Comparison of ENCODE assay signal across 8 cellular contexts in the genomic region with DNA sequence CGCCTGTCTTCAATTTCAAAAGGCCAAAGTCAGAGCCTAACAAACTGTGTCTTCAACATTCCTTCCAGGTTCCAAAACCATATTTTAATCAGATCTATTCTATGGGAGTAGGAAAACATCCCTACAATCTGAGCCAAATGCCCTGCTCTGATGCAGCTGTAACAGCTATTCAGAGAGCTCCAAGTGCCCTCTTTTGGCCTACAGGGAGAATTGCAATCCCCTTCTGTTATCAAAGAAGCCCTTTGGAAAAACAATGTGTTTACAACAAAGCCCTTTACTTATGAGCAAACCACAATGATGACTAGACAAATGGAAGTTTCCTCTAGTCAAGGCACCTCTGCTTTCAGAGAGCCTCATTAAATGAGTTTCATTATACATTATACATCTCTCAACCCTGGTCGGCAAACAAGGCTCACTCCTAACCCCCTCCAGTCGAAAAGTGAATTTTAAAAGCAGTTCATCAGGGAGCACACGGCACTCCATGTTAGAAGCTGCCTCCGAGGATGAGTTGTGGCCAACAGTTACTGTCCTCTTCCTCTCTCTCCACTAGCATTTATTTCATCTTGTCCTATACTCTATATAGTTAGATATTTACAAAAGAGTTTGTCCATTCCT. TPM values are rescaled to one million over a fixed set of nuclear protein-coding genes. Genes with fewer than 3 reads are reported as not detected.
DNase-seq lines count a peak whose midpoint lies in the region; ATAC-seq and TF ChIP-seq lines count a peak whose summit lies in the region.

No MANE protein-coding gene starts in this region.

- no peak overlapping the region for H3K4me3 ChIP-seq in colonic mucosa

- no peak overlapping the region for H3K27ac ChIP-seq in colonic mucosa

- DNase-seq in EH (ENCODE audit: low read depth) (peak; percentile 67), HEK293T (ENCODE audit: extremely low spot score) (peak; percentile 39), NOMO-1 treated with DMSO at 0.1 percent for 48 hours (lab: John Stamatoyannopoulos, UW; ENCODE audit: unreplicated experiment) (peak; percentile 29), colonic mucosa (no peak), lung microvascular endothelial cell (ENCODE audit: low read depth in 2 of 2) (peak; percentile 50 to 61)
- no peak for DNase-seq in effector CD8-positive, alpha-beta T cell (lab: John Stamatoyannopoulos, UW)

- no peak overlapping the region for H3K9ac ChIP-seq in colonic mucosa (ENCODE audit: low read depth in 2 of 2, low read length in 2 of 2)

- no peaks in the 10 kb centered on the region for H3K4me1 ChIP-seq in colonic mucosa

- H3K9me3 ChIP-seq in colonic mucosa = no peaks in the 10 kb centered on the region

- H3K36me3 ChIP-seq in colonic mucosa = no peaks in the 10 kb centered on the region

- intact Hi-C loops in colonic mucosa (cut with DNase I) = no loop called here

- POLR2A ChIA-PET in HEK293T (lab: Yijun Ruan, JAX) = no interaction called here

- ATAC-seq in GM19397 (IDR thresholded peaks at IDR 0.05; ENCODE audit: unreplicated experiment) (no peak), HG03108 (IDR thresholded peaks at IDR 0.05; ENCODE audit: unreplicated experiment) (no peak)

- no peaks in the 10 kb centered on the region for H3K27me3 ChIP-seq in colonic mucosa

- TF ChIP-seq CTCF in colonic mucosa (IDR thresholded peaks at IDR 0.05) = peak; percentile 57

- CTCF ChIA-PET in HEK293T (lab: Yijun Ruan, JAX) = interaction anchor here (0.6 to 1.7 kb wide), 8 partner anchors 9 to 1016 kb away, joined by 3 to 7 read pairs (median 3); partner anchors contain the start of gene TMCO5A

TF ChIP-seq in HEK293T, 16 proteins besides CTCF, POLR2A, EP300 and RAD21:
- no peak for TF ChIP-seq TARDBP (IDR thresholded peaks at IDR 0.05)
- TF ChIP-seq FOXM1 (IDR thresholded peaks at IDR 0.05; ENCODE audit: borderline replicate concordance) = no peak
- TF ChIP-seq L3MBTL2 (conservative IDR thresholded peaks at IDR 0.05) = no peak
- TF ChIP-seq HDGF (IDR thresholded peaks at IDR 0.05; ENCODE audit: borderline replicate concordance) = no peak
- TF ChIP-seq ARNT (IDR thresholded peaks at IDR 0.05) = no peak
- TF ChIP-seq BHLHE40 (IDR thresholded peaks at IDR 0.05; ENCODE audit: borderline replicate concordance) = no peak
- TF ChIP-seq, protein P1, sequence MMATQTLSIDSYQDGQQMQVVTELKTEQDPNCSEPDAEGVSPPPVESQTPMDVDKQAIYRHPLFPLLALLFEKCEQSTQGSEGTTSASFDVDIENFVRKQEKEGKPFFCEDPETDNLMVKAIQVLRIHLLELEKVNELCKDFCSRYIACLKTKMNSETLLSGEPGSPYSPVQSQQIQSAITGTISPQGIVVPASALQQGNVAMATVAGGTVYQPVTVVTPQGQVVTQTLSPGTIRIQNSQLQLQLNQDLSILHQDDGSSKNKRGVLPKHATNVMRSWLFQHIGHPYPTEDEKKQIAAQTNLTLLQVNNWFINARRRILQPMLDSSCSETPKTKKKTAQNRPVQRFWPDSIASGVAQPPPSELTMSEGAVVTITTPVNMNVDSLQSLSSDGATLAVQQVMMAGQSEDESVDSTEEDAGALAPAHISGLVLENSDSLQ (IDR thresholded peaks at IDR 0.05) = no peak
- no peak for TF ChIP-seq SUZ12 (IDR thresholded peaks at IDR 0.05)
- TF ChIP-seq FOXK2 (IDR thresholded peaks at IDR 0.05) = no peak
- no peak for TF ChIP-seq ELF4 (IDR thresholded peaks at IDR 0.05)
- TF ChIP-seq FOXA1 (IDR thresholded peaks at IDR 0.05) = no peak
- TF ChIP-seq CTBP1 (IDR thresholded peaks at IDR 0.05; ENCODE audit: borderline replicate concordance) = no peak
- TF ChIP-seq ZNF384 (IDR thresholded peaks at IDR 0.05) = no peak
- TF ChIP-seq LEF1 (IDR thresholded peaks at IDR 0.05; ENCODE audit: borderline replicate concordance) = no peak

RNA-seq across cellular contexts. Expression of gene TMCO5A, which starts 42.6 kb away (rescaled TPM):
- not detected for total RNA-seq in colonic mucosa
- not detected in 2 replicates for total RNA-seq in lung microvascular endothelial cell

Comparison
In these comparisons a context has a peak if more than half of its experiments do, and no peak if none do; other contexts are left out.
1. DNase-seq: peak in EH (single experiment), HEK293T (single experiment), NOMO-1 treated with DMSO at 0.1 percent for 48 hours (single experiment) and lung microvascular endothelial cell (2 of 2); none in colonic mucosa (single experiment) and effector CD8-positive, alpha-beta T cell (single experiment).